ENCODE assay signal across 1 cellular context in the genomic region with DNA sequence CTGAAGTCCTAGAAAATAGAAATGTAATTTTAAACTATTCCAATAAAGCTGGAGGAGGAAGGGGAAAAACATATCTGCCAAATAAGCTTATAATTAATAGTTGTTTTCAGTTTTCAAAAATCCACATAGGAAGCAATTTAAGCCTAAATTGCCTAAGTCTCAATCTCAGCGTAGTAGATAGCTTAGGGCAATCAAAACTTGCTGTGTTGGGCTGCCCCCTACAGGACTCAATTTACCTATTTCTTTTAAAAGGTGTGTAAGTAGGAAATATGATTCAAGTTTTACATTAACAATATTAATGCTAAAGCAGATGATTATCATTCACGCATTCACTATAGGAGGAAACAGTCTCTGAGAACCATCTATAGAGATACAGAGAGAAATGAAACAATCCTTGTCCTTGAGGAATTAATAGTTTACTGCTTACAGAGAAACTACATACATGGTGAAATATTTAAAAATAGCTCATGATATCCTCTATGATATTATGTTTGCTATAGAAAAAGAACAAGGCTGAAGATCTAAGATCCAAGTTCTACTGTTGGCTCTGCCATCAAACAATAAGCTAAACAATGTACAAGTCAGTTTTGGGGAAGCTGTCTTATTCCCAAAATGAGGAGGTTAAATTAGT.
TF ChIP-seq lines count a peak whose summit lies in the region.

No MANE protein-coding gene starts in this region.

TF ChIP-seq in GM23338, 12 proteins besides CTCF, POLR2A, EP300 and RAD21 (continued from another document):
- TF ChIP-seq ZNF462 (CRISPR knock-in tag; IDR thresholded peaks at IDR 0.05) = no peak
- TF ChIP-seq ZNF114 (CRISPR knock-in tag; IDR thresholded peaks at IDR 0.05) = no peak
- TF ChIP-seq ETS1 (IDR thresholded peaks at IDR 0.05) = no peak
- no peak for TF ChIP-seq JUNB (IDR thresholded peaks at IDR 0.05; ENCODE audit: unreplicated experiment)
- no peak for TF ChIP-seq CREB1 (CRISPR knock-in tag; IDR thresholded peaks at IDR 0.05; ENCODE audit: low read depth)
- no peak for TF ChIP-seq EZH2phosphoT487 (IDR thresholded peaks at IDR 0.05; ENCODE audit: unreplicated experiment)
TF ChIP-seq in GM23338: peak in this region for 0.
